ENCODE assay signal across 26 cellular contexts in genomic region chr1:248521856-248522255, GRCh38. TPM values are rescaled to one million over a fixed set of nuclear protein-coding genes. Genes with fewer than 3 reads are reported as not detected.
"Had no signal": no experiment of that assay in that cellular context is flagged by ENCODE, and none has a peak within 500 bp of the region (broad histone marks: within the 10 kb centered on the region; RNA-seq: fewer than 3 reads in every experiment).

No MANE protein-coding gene starts in this region.

- FAIRE-seq: HTR-8/SVneo, K562, RCC 7860 had no signal

- DNase-seq: Kasumi-1, NCI-H1048, NCI-H1105, NCI-H1417, NCI-H1436 treated with DMSO at 0.1 percent for 48 hours, NCI-H1694 treated with DMSO at 0.1 percent for 48 hours, NCI-H1930, NCI-H2081, NCI-H2107, NCI-H2227 treated with DMSO at 0.1 percent for 48 hours, NCI-H524, NCI-H526 treated with DMSO at 0.1 percent for 48 hours, NCI-H774, Right ventricle myocardium superior, RPMI8226, SIG-M5 had no signal

- H3K27me3 ChIP-seq: SJSA1 had no signal

- H3K4me2 ChIP-seq: KMS-11 had no signal

- H3K27ac ChIP-seq: HL-60, KMS-11, SJSA1, SK-N-MC had no signal

- H3K36me3 ChIP-seq: SJSA1 had no signal

- H3K4me1 Mint-ChIP-seq: IgD-negative memory B cell had no signal

- H3K27ac Mint-ChIP-seq: IgD-negative memory B cell had no signal

- H3K4me1 ChIP-seq: SJSA1 had no signal

- H3K4me3 ChIP-seq: K562, SJSA1, SK-N-MC had no signal

- H3K9ac ChIP-seq: KMS-11 had no signal

- ATAC-seq: K562 had no signal

RNA-seq across cellular contexts. Expression of gene OR2G6, which starts 14.0 kb away (rescaled TPM):
- total RNA-seq: K562, M059J, NCI-H460, Right ventricle myocardium superior, SJSA1 had no signal
- polyA plus RNA-seq: IgD-negative memory B cell, K562 had no signal

RNA-seq across cellular contexts. Expression of gene OR2T5, which starts 33.5 kb away (rescaled TPM):
- total RNA-seq: K562, M059J, NCI-H460, Right ventricle myocardium superior, SJSA1 had no signal
- polyA plus RNA-seq: K562 had no signal

RNA-seq across cellular contexts. Expression of gene OR2T29, which starts 40.7 kb away (rescaled TPM):
- total RNA-seq: K562, M059J, NCI-H460, Right ventricle myocardium superior, SJSA1 had no signal
- polyA plus RNA-seq: IgD-negative memory B cell, K562 had no signal

RNA-seq across cellular contexts. Expression of gene OR2T3, which starts 48.7 kb away (rescaled TPM):
- total RNA-seq: K562, M059J, NCI-H460, Right ventricle myocardium superior, SJSA1 had no signal
- polyA plus RNA-seq: IgD-negative memory B cell, K562 had no signal

RNA-seq across cellular contexts. Expression of gene OR2T34, which starts 52.7 kb away (rescaled TPM):
- total RNA-seq: K562, M059J, NCI-H460, Right ventricle myocardium superior, SJSA1 had no signal
- polyA plus RNA-seq: IgD-negative memory B cell, K562 had no signal
